ENCODE assay signal across 8 cellular contexts in the genomic region with DNA sequence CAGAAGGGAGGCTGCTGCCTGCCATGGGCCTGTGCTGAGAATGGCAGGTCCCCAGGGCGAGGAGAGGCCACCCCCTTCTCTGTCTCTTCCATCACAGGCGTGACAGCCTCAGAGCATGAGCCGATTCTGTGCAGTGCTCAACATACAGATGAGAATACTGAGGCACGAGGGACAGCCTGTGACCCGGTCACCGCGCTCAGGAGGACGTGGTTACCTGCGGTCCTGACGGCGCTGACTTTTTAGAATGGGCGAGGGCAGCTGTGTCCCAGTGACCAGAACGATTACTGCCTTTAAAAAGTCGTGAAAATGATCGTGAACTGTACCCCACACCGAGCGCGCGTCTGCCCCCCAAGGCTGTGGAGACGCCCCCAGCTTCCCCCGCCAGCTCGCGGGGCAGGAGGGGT. TPM values are rescaled to one million over a fixed set of nuclear protein-coding genes. Genes with fewer than 3 reads are reported as not detected.
DNase-seq lines count a peak whose midpoint lies in the region; ATAC-seq, FAIRE-seq and TF ChIP-seq lines count a peak whose summit lies in the region.
"Not testable (repeated sequence)": the region's sequence is repeated elsewhere in the genome, so short reads cannot be mapped to it uniquely, and the experiment has no call there.

No MANE protein-coding gene starts in this region.

- not testable (repeated sequence) for H2BK15ac ChIP-seq in H1 (ENCODE audit: low read length)

- TF ChIP-seq POLR2A in H1 (IDR thresholded peaks at IDR 0.05; ENCODE audit: control extremely low read depth in 1 of 2, low read depth in 2 of 2, low read length in 2 of 2) = peak in 1 of 2 experiments; percentile 24; a peak in 1 of 3 replicates

- not testable (repeated sequence) for H2BK12ac ChIP-seq in H1 (ENCODE audit: low read depth, low read length)

- H3K56ac ChIP-seq in H1 (replicated peaks; ENCODE audit: insufficient read length, low read depth, low read length) = not testable (repeated sequence)

- peak overlapping the region in 3 of 4 experiments; percentile 42 to 64 (median 49); a peak in 5 of 7 replicates for H3K9ac ChIP-seq in H1 (replicated peaks in 1 of 4; ENCODE audit: extremely low read depth in 1 of 4, low read depth in 3 of 4, low read length in 3 of 4)

- not testable (repeated sequence) for TF ChIP-seq EP300 in H1 (IDR thresholded peaks at IDR 0.05; ENCODE audit: borderline replicate concordance in 1 of 2, low read depth in 2 of 2, low read length in 2 of 2)

- not testable (repeated sequence) for H4K91ac ChIP-seq in H1 (replicated peaks; ENCODE audit: insufficient read length, low read length)

- not testable (repeated sequence) for H3K27ac ChIP-seq in H1 (ENCODE audit: low read depth, low read length)
- H3K27ac ChIP-seq in left lung (peak overlapping the region in 1 of 2 donors; percentile 77), psoas muscle (peak overlapping the region; percentile 78), temporal lobe (ENCODE audit: low read depth, low read length) (peak overlapping the region; percentile 17)

- not testable (repeated sequence) for H3K27me3 ChIP-seq in H1 (replicated peaks in 1 of 4; ENCODE audit: control insufficient read depth in 3 of 4, extremely low read depth in 1 of 4, insufficient read depth in 3 of 4, low read length in 3 of 4); left lung; psoas muscle (ENCODE audit: insufficient read depth in 3 of 3, low read length in 2 of 3)

- not testable (repeated sequence) for H4K5ac ChIP-seq in H1 (ENCODE audit: insufficient read length, low read depth, low read length)

- peak overlapping the region; percentile 72 to 77 for H3K4me2 ChIP-seq in H1 (ENCODE audit: insufficient read depth in 1 of 2, low read depth in 2 of 2, low read length in 2 of 2)

- H2BK20ac ChIP-seq in H1 (ENCODE audit: low read length) = not testable (repeated sequence)

- peak overlapping the region; percentile 45 to 78 (median 75) for H3K4me3 ChIP-seq in H1 (ENCODE audit: extremely low read depth in 1 of 4, insufficient read depth in 2 of 4, low read depth in 3 of 4, low read length in 4 of 4)
- peak overlapping the region; percentile 54 to 76 for H3K4me3 ChIP-seq in left lung
- peak overlapping the region; percentile 76 for H3K4me3 ChIP-seq in psoas muscle

- not testable (repeated sequence) for H3K79me1 ChIP-seq in H1 (ENCODE audit: low read depth, low read length)

- TF ChIP-seq RAD21 in H1 (IDR thresholded peaks at IDR 0.05 in 1 of 2, conservative IDR thresholded peaks at IDR 0.05 in 1 of 2; ENCODE audit: low read depth in 2 of 2, low read length in 2 of 2) = not testable (repeated sequence)

- H3K9me3 ChIP-seq in H1 (ENCODE audit: insufficient read depth in 2 of 2, low read depth in 1 of 2, low read length in 1 of 2); left lung; psoas muscle: not testable (repeated sequence)

- not testable (repeated sequence) for H3K14ac ChIP-seq in H1 (ENCODE audit: insufficient read length)

- not testable (repeated sequence) for H3K23ac ChIP-seq in H1 (ENCODE audit: insufficient read length)

- FAIRE-seq in H1 (lab: Jason Lieb, UNC) = not testable (repeated sequence)

- H3K79me2 ChIP-seq in H1 (ENCODE audit: control insufficient read depth in 1 of 2, insufficient read depth in 2 of 2, low read length in 2 of 2) = not testable (repeated sequence)

- intact Hi-C loops in left lung (cut with DNase I) = not testable (repeated sequence)
- intact Hi-C loops in psoas muscle (cut with DNase I) = loop anchor here in 1 of 2 donors (10.0 kb wide), 1 partner anchor 62 kb away; the partner anchor contains the start of gene NAGPA

- 1% methylated on average over 15 of the region's 23 CpGs; no CpG with 5 or more reads in 1 of the 2 experiments for WGBS in H1 (ENCODE audit: extremely low coverage in 1 of 2, insufficient coverage in 1 of 2, insufficient read length in 1 of 2, insufficient replicate concordance in 2 of 2, low coverage in 1 of 2, low lambda C conversion rate in 2 of 2, missing lambda C conversion rate in 1 of 2), 2 experiments
- WGBS in psoas muscle, 3 donors = 0 to 3% (median 2%) methylated on average over 19 to 23 of the region's 23 CpGs

- not testable (repeated sequence) for H2BK5ac ChIP-seq in H1 (ENCODE audit: low read depth, low read length)

- H2AFZ ChIP-seq in H1 (ENCODE audit: low read length) = not testable (repeated sequence)

- H3K4ac ChIP-seq in H1 (replicated peaks; ENCODE audit: insufficient read length, low read depth, low read length) = not testable (repeated sequence)

- CTCF ChIA-PET in H1 (lab: Charles Lee; ENCODE audit: partially characterized antibody) = interaction anchor here (1.3 to 1.8 kb wide), 2 partner anchors 32 to 39 kb away, joined by 3 to 5 read pairs; partner anchors contain the start of gene C16orf89

- TF ChIP-seq CTCF in H1 (IDR thresholded peaks at IDR 0.05; ENCODE audit: control extremely low read depth in 1 of 3, insufficient read depth in 1 of 3, low read depth in 1 of 3, low read length in 3 of 3); left lung (IDR thresholded peaks at IDR 0.05); psoas muscle (IDR thresholded peaks at IDR 0.05): not testable (repeated sequence)

- not testable (repeated sequence) for ATAC-seq in left lung, psoas muscle

- not testable (repeated sequence) for H4K8ac ChIP-seq in H1 (ENCODE audit: extremely low read depth, insufficient read depth, low read length)

- H2AK5ac ChIP-seq in H1 (ENCODE audit: low read depth, low read length) = peak overlapping the region; percentile 77; the same call in 1 of the 2 replicates

- H3K23me2 ChIP-seq in H1 (ENCODE audit: low read depth, low read length) = not testable (repeated sequence)

- H3K36me3 ChIP-seq in H1 (ENCODE audit: control insufficient read depth in 2 of 4, insufficient read depth in 4 of 4, low read length in 3 of 4); left lung; psoas muscle (ENCODE audit: insufficient read depth in 1 of 2, low read depth in 1 of 2): not testable (repeated sequence)

- not testable (repeated sequence) for H3K4me1 ChIP-seq in H1 (replicated peaks in 1 of 4; ENCODE audit: control insufficient read depth in 3 of 4, insufficient read depth in 4 of 4, low read length in 3 of 4); psoas muscle
- H3K4me1 ChIP-seq in left lung = peaks cover 0 to 14% of the 10 kb centered on the region in 2 donors

- DNase-seq in ELF-1 (ENCODE audit: low read depth, low spot score) (peak; percentile 49), NCI-H146 (lab: John Stamatoyannopoulos, UW) (peak; percentile 40), T1000 (lab: John Stamatoyannopoulos, UW) (peak; percentile 37), H1 (ENCODE audit: low read depth in 1 of 2, low spot score in 2 of 2) (peak in 1 of 2 experiments; percentile 71), left lung (peak in 1 of 2 donors; percentile 54)
- peak; percentile 47 for DNase-seq in activated naive CD4-positive, alpha-beta T cell treated with Interleukin-2 at 50 U/mL for 16 hours
- not testable (repeated sequence) for DNase-seq in psoas muscle

- POLR2A ChIA-PET in H1 (lab: Charles Lee; ENCODE audit: partially characterized antibody) = not testable (repeated sequence)

- H4K20me1 ChIP-seq in H1 (replicated peaks in 1 of 2; ENCODE audit: control insufficient read depth in 1 of 2, insufficient read depth in 2 of 2, low read length in 2 of 2) = not testable (repeated sequence)

- not testable (repeated sequence) for H3K18ac ChIP-seq in H1 (ENCODE audit: extremely low read depth, low read length)

- not testable (repeated sequence) for H2BK120ac ChIP-seq in H1 (replicated peaks; ENCODE audit: low read depth, low read length)

RNA-seq across cellular contexts. Expression of gene EEF2KMT, which starts 0.5 kb away (rescaled TPM):
- total RNA-seq in H1 (2021; fragmentation: NEBNext Ultra II Directional; extraction: Animal tissue kit (Norgen Biotek cat#: 25700)) = 30.8 and 35.8 TPM in 2 replicates
- polyA plus RNA-seq in H1 (2011; rRNA removed) (37.0 and 52.6 TPM in 2 replicates), psoas muscle (10 to 100 TPM in 2 of 3 donors, 1 to 10 TPM in 1; 8.2 to 22.2 (median 12.8) TPM)
- 29.7 TPM for polyA plus RNA-seq in H1 (2011; cell fraction: cytosol; rRNA removed)
- 46.0 TPM for polyA plus RNA-seq in H1 (2011; cell fraction: nucleus; rRNA removed)
- polyA plus RNA-seq in H1 (2012, experiment 1 of 2) = 24.0 to 30.6 TPM (median 26.5 TPM) in 4 replicates
- polyA plus RNA-seq in H1 (2012, experiment 2 of 2) = 28.6 TPM
- polyA plus RNA-seq in H1 (2013, experiment 1 of 2) = 16.5 TPM
- 16.8 TPM for polyA plus RNA-seq in H1 (2013, experiment 2 of 2)
- 19.9 and 26.2 TPM in 2 replicates for polyA minus RNA-seq in H1 (2011; rRNA and poly(A)+ RNA removed)
- polyA minus RNA-seq in H1 (2011; cell fraction: cytosol; rRNA and poly(A)+ RNA removed) = 13.4 TPM
- 26.9 TPM for polyA minus RNA-seq in H1 (2011; cell fraction: nucleus; rRNA and poly(A)+ RNA removed)
- total RNA-seq in left lung (10 to 100 TPM in 1 of 2 donors, 1 to 10 TPM in 1; 7.2 to 15.0 TPM), psoas muscle (10 to 100 TPM in 3 of 4 donors, 1 to 10 TPM in 1; 9.9 to 15.0 (median 10.8) TPM), temporal lobe (4.4 TPM)

RNA-seq across cellular contexts. Expression of gene ALG1, which starts 25.4 kb away (rescaled TPM):
- 34.8 and 35.7 TPM in 2 replicates for total RNA-seq in H1 (2021; fragmentation: NEBNext Ultra II Directional; extraction: Animal tissue kit (Norgen Biotek cat#: 25700))
- polyA plus RNA-seq in H1 (2011; rRNA removed) (45.7 and 46.5 TPM in 2 replicates), psoas muscle (10 to 100 TPM in 2 of 3 donors, 1 to 10 TPM in 1; 7.3 to 13.1 (median 11.2) TPM)
- 42.0 TPM for polyA plus RNA-seq in H1 (2011; cell fraction: cytosol; rRNA removed)
- polyA plus RNA-seq in H1 (2011; cell fraction: nucleus; rRNA removed) = 51.3 TPM
- 24.1 to 36.4 TPM (median 33.7 TPM) in 4 replicates for polyA plus RNA-seq in H1 (2012, experiment 1 of 2)
- polyA plus RNA-seq in H1 (2012, experiment 2 of 2) = 47.3 TPM
- 48.4 TPM for polyA plus RNA-seq in H1 (2013, experiment 1 of 2)
- 53.2 TPM for polyA plus RNA-seq in H1 (2013, experiment 2 of 2)
- 81.3 and 93.9 TPM in 2 replicates for polyA minus RNA-seq in H1 (2011; rRNA and poly(A)+ RNA removed)
- 18.3 TPM for polyA minus RNA-seq in H1 (2011; cell fraction: cytosol; rRNA and poly(A)+ RNA removed)
- polyA minus RNA-seq in H1 (2011; cell fraction: nucleus; rRNA and poly(A)+ RNA removed) = 43.5 TPM
- total RNA-seq in left lung (10 to 100 TPM; 28.5 to 39.0 TPM), psoas muscle (1 to 10 TPM; 4.9 to 9.3 (median 6.4) TPM), temporal lobe (8.6 TPM)

RNA-seq across cellular contexts. Expression of gene C16orf89, which starts 31.3 kb away (rescaled TPM):
- total RNA-seq in H1 (2021; fragmentation: NEBNext Ultra II Directional; extraction: Animal tissue kit (Norgen Biotek cat#: 25700)) = 6.7 and 10.6 TPM in 2 replicates
- 9.9 and 11.0 TPM in 2 replicates for polyA plus RNA-seq in H1 (2011; rRNA removed)
- polyA plus RNA-seq in H1 (2011; cell fraction: cytosol; rRNA removed) = 11.4 TPM
- 6.9 TPM for polyA plus RNA-seq in H1 (2011; cell fraction: nucleus; rRNA removed)
- polyA plus RNA-seq in H1 (2012, experiment 1 of 2) = 4.8 to 10.2 TPM (median 9.6 TPM) in 4 replicates
- polyA plus RNA-seq in H1 (2012, experiment 2 of 2) = 21.5 TPM
- polyA plus RNA-seq in H1 (2013, experiment 1 of 2) = 10.1 TPM
- 15.1 TPM for polyA plus RNA-seq in H1 (2013, experiment 2 of 2)
- 5.7 and 7.5 TPM in 2 replicates for polyA minus RNA-seq in H1 (2011; rRNA and poly(A)+ RNA removed)
- 5.3 TPM for polyA minus RNA-seq in H1 (2011; cell fraction: cytosol; rRNA and poly(A)+ RNA removed)
- polyA minus RNA-seq in H1 (2011; cell fraction: nucleus; rRNA and poly(A)+ RNA removed) = 7.6 TPM
- 100 to 1,000 TPM in 1 of 2 donors, 10 to 100 TPM in 1; 67.0 to 209 TPM for total RNA-seq in left lung
- total RNA-seq in psoas muscle = 1 to 10 TPM in 3 of 4 donors, not detected in 1; 1.2 to 9.3 (median 1.3) TPM
- polyA plus RNA-seq in psoas muscle = under 1 TPM; 0.29 to 0.62 (median 0.57) TPM
- 7.9 TPM for total RNA-seq in temporal lobe
